8 cellular contexts compared by ENCODE assay signal in the genomic region with DNA sequence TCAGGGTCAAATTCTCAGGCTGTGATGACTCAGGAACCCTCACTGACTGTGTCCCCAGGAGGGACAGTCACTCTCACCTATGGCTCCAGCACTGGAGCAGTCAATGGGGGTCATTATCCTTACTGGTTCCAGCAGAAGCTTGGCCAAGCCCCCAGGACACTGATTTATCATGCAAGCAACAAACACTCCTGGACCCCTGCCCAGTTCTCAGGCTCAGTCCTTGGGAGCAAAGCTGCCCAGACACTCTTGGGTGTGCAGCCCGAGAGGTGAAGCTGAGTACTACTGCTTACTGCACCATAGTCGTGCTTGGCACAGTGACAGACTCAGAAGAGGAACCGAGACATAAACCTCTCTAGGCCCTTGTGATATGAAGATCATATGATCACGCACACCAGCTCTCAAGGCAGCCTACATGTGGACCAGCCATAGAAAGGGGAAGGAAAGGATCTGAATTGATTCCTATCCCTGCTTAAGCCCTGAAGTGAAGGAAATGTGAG.
DNase-seq lines count a peak whose midpoint lies in the region; ATAC-seq, FAIRE-seq and TF ChIP-seq lines count a peak whose summit lies in the region.

No MANE protein-coding gene starts in this region.

- DNase-seq in GM10248 (ENCODE audit: extremely low spot score) (peak; percentile 78), fibroblast of mammary gland (ENCODE audit: low read depth) (peak; percentile 8), H54 (ENCODE audit: insufficient read length, low spot score) (no peak), AG20443 (ENCODE audit: low spot score) (no peak), COLO668 (lab: John Stamatoyannopoulos, UW; ENCODE audit: unreplicated experiment) (no peak)

- no peak for TF ChIP-seq POLR2A in H54 (IDR thresholded peaks at IDR 0.05; ENCODE audit: low read depth, low read length)

- H3K4me3 ChIP-seq in fibroblast of mammary gland (ENCODE audit: control insufficient read depth, low read depth, low read length), result no peak overlapping the region

- POLR2A ChIA-PET in GM10248 (lab: Yijun Ruan, JAX), result no interaction called here

- CTCF ChIA-PET in GM10248 (lab: Yijun Ruan, JAX), result interaction anchor here (0.9 to 3.8 kb wide), 7 partner anchors 10 to 136 kb away, joined by 3 to 29 read pairs (median 5); no protein-coding TSS in a partner anchor

- TF ChIP-seq CTCF in GM10248 (IDR thresholded peaks at IDR 0.05; ENCODE audit: control extremely low read depth, extremely low read depth, low read depth, missing control alignments), result peak; percentile 4
- TF ChIP-seq CTCF in fibroblast of mammary gland (conservative IDR thresholded peaks at IDR 0.05; ENCODE audit: control insufficient read depth, insufficient read depth, low read depth, low read length), result no peak

- FAIRE-seq in H54 (lab: Jason Lieb, UNC), result no peak

- peak; percentile 89 for ATAC-seq in GM19463 (IDR thresholded peaks at IDR 0.05; ENCODE audit: unreplicated experiment)
- ATAC-seq in HG03520 (IDR thresholded peaks at IDR 0.05; ENCODE audit: unreplicated experiment), result peak; percentile 85
- ATAC-seq in HG02840 (IDR thresholded peaks at IDR 0.05; ENCODE audit: low FRiP score, unreplicated experiment), result no peak

Comparison
In these comparisons a context has a peak if more than half of its experiments do, and no peak if none do; other contexts are left out.
1. DNase-seq: peak in GM10248 (single experiment) and fibroblast of mammary gland (single experiment); none in H54 (single experiment), AG20443 (single experiment) and COLO668 (single experiment).